Comparison of ENCODE assay signal across 12 cellular contexts in the genomic region with DNA sequence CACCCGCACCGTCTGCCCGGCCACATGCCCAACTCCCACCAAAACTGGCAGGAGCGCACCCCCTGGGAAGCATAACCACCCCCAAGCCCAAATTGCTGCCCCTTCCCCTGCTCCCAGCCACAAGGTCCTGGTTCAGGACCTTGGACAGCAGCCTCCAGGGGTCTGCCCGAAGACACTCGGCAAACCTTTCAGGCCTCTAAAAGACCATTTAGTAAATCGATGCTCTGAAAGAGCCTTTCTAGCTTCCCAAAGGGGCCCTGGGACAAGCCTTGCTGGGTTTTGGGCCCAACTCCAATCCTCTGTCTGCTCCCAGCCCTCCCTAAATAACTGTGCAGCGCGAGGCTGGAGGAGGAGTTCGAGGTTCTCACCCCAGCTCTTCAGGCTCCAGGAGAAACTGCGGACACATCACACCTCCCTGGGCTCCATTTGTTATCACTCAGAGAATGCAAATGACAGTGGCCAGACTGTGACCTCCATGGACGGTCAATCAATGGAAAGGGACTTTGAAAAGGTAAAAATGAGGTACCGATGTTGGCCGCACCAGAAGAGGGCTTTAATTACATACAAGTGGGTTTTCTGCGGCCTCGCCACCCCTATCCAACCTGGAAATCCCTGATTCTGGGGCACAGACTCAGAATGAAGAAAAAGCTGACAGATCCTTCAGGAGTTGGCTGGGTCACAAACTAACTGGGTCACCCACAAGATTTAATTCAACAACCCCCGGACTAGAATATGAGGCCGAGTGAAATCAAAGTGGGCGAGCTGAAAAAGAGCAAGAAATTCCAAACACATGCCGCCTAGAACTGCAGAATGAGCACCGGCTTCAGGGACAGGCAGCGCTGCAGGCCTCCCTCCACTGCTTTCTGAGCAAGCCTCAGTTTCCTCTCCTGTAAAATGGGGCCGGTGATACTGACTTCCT. TPM values are rescaled to one million over a fixed set of nuclear protein-coding genes. Genes with fewer than 3 reads are reported as not detected.
DNase-seq lines count a peak whose midpoint lies in the region; FAIRE-seq and TF ChIP-seq lines count a peak whose summit lies in the region.
"Had no signal": no experiment of that assay in that cellular context is flagged by ENCODE, and none has a peak within 500 bp of the region (broad histone marks: within the 10 kb centered on the region; RNA-seq: fewer than 3 reads in every experiment).

No MANE protein-coding gene starts in this region.

- H3K9me3 ChIP-seq in cardiac muscle cell (ENCODE audit: low read depth) (no peaks in the 10 kb centered on the region), left ventricle myocardium inferior (replicated peaks) (no peaks in the 10 kb centered on the region), testis (no peaks in the 10 kb centered on the region)
- H3K9me3 ChIP-seq: BLaER1 treated with 17β-estradiol and CSF1 and Interleukin-3, amounts not matched to agents 10 nM and 100 nM had no signal

- WGBS in testis, 2 donors: 64 to 72% methylated on average over 21 to 23 of the region's 23 CpGs

- DNase-seq in cardiac muscle cell (ENCODE audit: low read depth in 1 of 2, low spot score in 1 of 2): peak; percentile 31 to 91
- no peak for DNase-seq in left ventricle myocardium inferior
- peak; percentile 26 for DNase-seq in T-helper 9 cell
- DNase-seq in fibroblast of villous mesenchyme (ENCODE audit: low read depth): peak; percentile 29
- DNase-seq in testis: peak; percentile 39
- DNase-seq in NCI-H1930 (lab: John Stamatoyannopoulos, UW): no peak
- no peak for DNase-seq in RCC 7860 (ENCODE audit: low spot score)
- no peak for DNase-seq in H54 (ENCODE audit: insufficient read length, low spot score)
- DNase-seq: NCI-H1436 treated with DMSO at 0.1 percent for 48 hours had no signal

- TF ChIP-seq POLR2A in testis (IDR thresholded peaks at IDR 0.05): no peak
- no peak for TF ChIP-seq POLR2A in H54 (IDR thresholded peaks at IDR 0.05; ENCODE audit: low read depth, low read length)

- H3K27me3 ChIP-seq in cardiac muscle cell (peaks cover 3% of the 10 kb centered on the region), left ventricle myocardium inferior (ENCODE audit: low read depth) (peaks cover 96% of the 10 kb centered on the region), testis (no peaks in the 10 kb centered on the region)

- H3K4me1 ChIP-seq in cardiac muscle cell (ENCODE audit: low read depth) (no peaks in the 10 kb centered on the region), left ventricle myocardium inferior (no peaks in the 10 kb centered on the region), testis (no peaks in the 10 kb centered on the region)

- no peak for FAIRE-seq in RCC 7860 (lab: Jason Lieb, UNC)
- no peak for FAIRE-seq in H54 (lab: Jason Lieb, UNC)
- FAIRE-seq: astrocyte had no signal

- H3K36me3 ChIP-seq in cardiac muscle cell (no peaks in the 10 kb centered on the region), left ventricle myocardium inferior (no peaks in the 10 kb centered on the region), testis (ENCODE audit: low read depth, missing control alignments) (no peaks in the 10 kb centered on the region)
- H3K36me3 ChIP-seq: BLaER1 treated with 17β-estradiol and CSF1 and Interleukin-3, amounts not matched to agents 10 nM and 100 nM had no signal

- H3K27ac ChIP-seq in cardiac muscle cell: no peak overlapping the region
- H3K27ac ChIP-seq in left ventricle myocardium inferior (replicated peaks): no peak overlapping the region
- H3K27ac ChIP-seq in testis: no peak overlapping the region
- H3K27ac ChIP-seq: BLaER1 treated with 17β-estradiol and CSF1 and Interleukin-3, amounts not matched to agents 10 nM and 100 nM had no signal

- intact Hi-C loops in left ventricle myocardium inferior (cut with micrococcal nuclease) (no loop called here), testis (cut with DNase I; ENCODE audit: low total_unique reads) (no loop called here)

- no peak for TF ChIP-seq CTCF in cardiac muscle cell (IDR thresholded peaks at IDR 0.05; ENCODE audit: low read depth, low read length)
- no peak for TF ChIP-seq CTCF in left ventricle myocardium inferior (IDR thresholded peaks at IDR 0.05; ENCODE audit: borderline replicate concordance)
- TF ChIP-seq CTCF in fibroblast of villous mesenchyme (IDR thresholded peaks at IDR 0.05; ENCODE audit: insufficient read depth, low read depth, low read length): no peak
- TF ChIP-seq CTCF in testis (IDR thresholded peaks at IDR 0.05): no peak

- H3K4me3 ChIP-seq in cardiac muscle cell (no peak overlapping the region), left ventricle myocardium inferior (no peak overlapping the region), fibroblast of villous mesenchyme (ENCODE audit: low read depth, low read length) (no peak overlapping the region), testis (no peak overlapping the region)
- H3K4me3 ChIP-seq: BLaER1 treated with 17β-estradiol and CSF1 and Interleukin-3, amounts not matched to agents 10 nM and 100 nM had no signal

RNA-seq across cellular contexts. Expression of a gene that starts 30.2 kb away (rescaled TPM):
- total RNA-seq in cardiac muscle cell: 0.25 and 0.42 TPM in 2 replicates
- 0.22 and 0.31 TPM in 2 replicates for polyA plus RNA-seq in cardiac muscle cell
- total RNA-seq in left ventricle myocardium inferior: not detected
- under 0.01 TPM in 2 replicates for total RNA-seq in fibroblast of villous mesenchyme
- total RNA-seq in testis: 1 to 10 TPM; 3.5 TPM
- polyA plus RNA-seq in testis (ENCODE audit: insufficient read depth, low read depth, low replicate concordance): 1.6 TPM
- total RNA-seq: T-helper 1 cell treated with Interleukin-12 subunit alpha and Interleukin-12 subunit beta and Interleukin-4 antibody, amounts not matched to agents 30 ng/mL and 1 ng/mL, for 36 hours had no signal

Comparison
In these comparisons a context has a peak if more than half of its experiments do, and no peak if none do; other contexts are left out.
1. DNase-seq: peak in cardiac muscle cell (2 of 2), T-helper 9 cell (single experiment), fibroblast of villous mesenchyme (single experiment) and testis (single experiment); none in left ventricle myocardium inferior (single experiment), NCI-H1930 (0 of 2), RCC 7860 (single experiment) and H54 (single experiment).